ENCODE assay signal across 1 cellular context in the genomic region with DNA sequence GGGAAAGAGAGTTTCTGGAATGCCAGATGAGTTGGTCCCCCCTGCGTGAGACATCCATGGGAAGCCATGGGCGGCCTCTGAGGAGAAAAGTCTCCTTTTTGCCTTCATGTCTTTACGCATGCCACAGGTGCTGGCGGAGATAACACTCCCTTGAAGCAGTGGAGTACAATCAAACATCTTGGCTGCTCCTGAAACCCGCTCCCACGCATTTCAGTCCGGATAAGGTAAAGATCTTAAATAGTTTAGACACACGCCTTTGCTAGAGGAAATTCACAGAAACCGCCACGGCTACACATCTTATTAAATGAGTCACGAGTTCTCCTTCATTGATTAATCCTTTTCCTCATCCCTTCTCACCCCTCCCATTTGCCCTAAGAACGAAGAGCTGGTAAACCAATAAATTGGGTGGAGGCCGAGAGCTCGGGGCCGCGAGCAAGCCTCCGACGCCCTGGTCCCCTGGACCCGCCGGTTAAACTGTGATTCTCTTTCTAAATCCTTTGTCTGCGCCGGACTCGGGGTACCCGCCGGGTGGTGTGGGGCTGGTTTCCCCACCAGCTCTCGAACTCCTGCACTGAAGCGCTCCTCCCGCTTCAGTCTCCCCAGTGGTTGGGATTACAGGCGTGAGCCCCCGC.
TF ChIP-seq lines count a peak whose summit lies in the region.

No MANE protein-coding gene starts in this region.

TF ChIP-seq in K562, 482 proteins besides CTCF, POLR2A, EP300 and RAD21 (continued from another document):
- TF ChIP-seq, protein P1, sequence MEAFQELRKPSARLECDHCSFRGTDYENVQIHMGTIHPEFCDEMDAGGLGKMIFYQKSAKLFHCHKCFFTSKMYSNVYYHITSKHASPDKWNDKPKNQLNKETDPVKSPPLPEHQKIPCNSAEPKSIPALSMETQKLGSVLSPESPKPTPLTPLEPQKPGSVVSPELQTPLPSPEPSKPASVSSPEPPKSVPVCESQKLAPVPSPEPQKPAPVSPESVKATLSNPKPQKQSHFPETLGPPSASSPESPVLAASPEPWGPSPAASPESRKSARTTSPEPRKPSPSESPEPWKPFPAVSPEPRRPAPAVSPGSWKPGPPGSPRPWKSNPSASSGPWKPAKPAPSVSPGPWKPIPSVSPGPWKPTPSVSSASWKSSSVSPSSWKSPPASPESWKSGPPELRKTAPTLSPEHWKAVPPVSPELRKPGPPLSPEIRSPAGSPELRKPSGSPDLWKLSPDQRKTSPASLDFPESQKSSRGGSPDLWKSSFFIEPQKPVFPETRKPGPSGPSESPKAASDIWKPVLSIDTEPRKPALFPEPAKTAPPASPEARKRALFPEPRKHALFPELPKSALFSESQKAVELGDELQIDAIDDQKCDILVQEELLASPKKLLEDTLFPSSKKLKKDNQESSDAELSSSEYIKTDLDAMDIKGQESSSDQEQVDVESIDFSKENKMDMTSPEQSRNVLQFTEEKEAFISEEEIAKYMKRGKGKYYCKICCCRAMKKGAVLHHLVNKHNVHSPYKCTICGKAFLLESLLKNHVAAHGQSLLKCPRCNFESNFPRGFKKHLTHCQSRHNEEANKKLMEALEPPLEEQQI (IDR thresholded peaks at IDR 0.05) = peak; percentile 60
- TF ChIP-seq L3MBTL2 (IDR thresholded peaks at IDR 0.05) = peak; percentile 95
- TF ChIP-seq SIX5 (IDR thresholded peaks at IDR 0.05; ENCODE audit: borderline replicate concordance in 1 of 2, insufficient read depth in 1 of 2, low read depth in 1 of 2, low read length in 2 of 2) = no peak
- TF ChIP-seq MEF2D (tag; conservative IDR thresholded peaks at IDR 0.05; ENCODE audit: low read depth) = 0 out of 2 replicates have a peak, but pooled peaks have one; percentile 30
- 0 out of 4 replicates have a peak, but pooled peaks of 1 of the 2 experiments have one; percentile 59 for TF ChIP-seq KDM4B (IDR thresholded peaks at IDR 0.05; ENCODE audit: borderline replicate concordance in 2 of 2, low read depth in 1 of 2)
- TF ChIP-seq SMAD4 (CRISPR knock-in tag; conservative IDR thresholded peaks at IDR 0.05) = peak; percentile 90
- peak; percentile 72 for TF ChIP-seq GATAD2B (IDR thresholded peaks at IDR 0.05; ENCODE audit: borderline replicate concordance)
- TF ChIP-seq XRCC5 (IDR thresholded peaks at IDR 0.05; ENCODE audit: low read depth, low read length) = no peak
- no peak for TF ChIP-seq MCM2 (IDR thresholded peaks at IDR 0.05; ENCODE audit: low read depth)
- TF ChIP-seq, protein P2, sequence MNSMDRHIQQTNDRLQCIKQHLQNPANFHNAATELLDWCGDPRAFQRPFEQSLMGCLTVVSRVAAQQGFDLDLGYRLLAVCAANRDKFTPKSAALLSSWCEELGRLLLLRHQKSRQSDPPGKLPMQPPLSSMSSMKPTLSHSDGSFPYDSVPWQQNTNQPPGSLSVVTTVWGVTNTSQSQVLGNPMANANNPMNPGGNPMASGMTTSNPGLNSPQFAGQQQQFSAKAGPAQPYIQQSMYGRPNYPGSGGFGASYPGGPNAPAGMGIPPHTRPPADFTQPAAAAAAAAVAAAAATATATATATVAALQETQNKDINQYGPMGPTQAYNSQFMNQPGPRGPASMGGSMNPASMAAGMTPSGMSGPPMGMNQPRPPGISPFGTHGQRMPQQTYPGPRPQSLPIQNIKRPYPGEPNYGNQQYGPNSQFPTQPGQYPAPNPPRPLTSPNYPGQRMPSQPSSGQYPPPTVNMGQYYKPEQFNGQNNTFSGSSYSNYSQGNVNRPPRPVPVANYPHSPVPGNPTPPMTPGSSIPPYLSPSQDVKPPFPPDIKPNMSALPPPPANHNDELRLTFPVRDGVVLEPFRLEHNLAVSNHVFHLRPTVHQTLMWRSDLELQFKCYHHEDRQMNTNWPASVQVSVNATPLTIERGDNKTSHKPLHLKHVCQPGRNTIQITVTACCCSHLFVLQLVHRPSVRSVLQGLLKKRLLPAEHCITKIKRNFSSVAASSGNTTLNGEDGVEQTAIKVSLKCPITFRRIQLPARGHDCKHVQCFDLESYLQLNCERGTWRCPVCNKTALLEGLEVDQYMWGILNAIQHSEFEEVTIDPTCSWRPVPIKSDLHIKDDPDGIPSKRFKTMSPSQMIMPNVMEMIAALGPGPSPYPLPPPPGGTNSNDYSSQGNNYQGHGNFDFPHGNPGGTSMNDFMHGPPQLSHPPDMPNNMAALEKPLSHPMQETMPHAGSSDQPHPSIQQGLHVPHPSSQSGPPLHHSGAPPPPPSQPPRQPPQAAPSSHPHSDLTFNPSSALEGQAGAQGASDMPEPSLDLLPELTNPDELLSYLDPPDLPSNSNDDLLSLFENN (IDR thresholded peaks at IDR 0.05; ENCODE audit: low read depth in 2 of 2, low read length in 2 of 2) = peak in 1 of 2 experiments; percentile 49; a peak in 1 of 4 replicates
- 0 out of 2 replicates have a peak, but pooled peaks have one; percentile 58 for TF ChIP-seq ZNF644 (tag; IDR thresholded peaks at IDR 0.05; ENCODE audit: low read depth)
- no peak for TF ChIP-seq EZH2 (IDR thresholded peaks at IDR 0.05; ENCODE audit: borderline replicate concordance, low read depth, low read length)
- TF ChIP-seq TOE1 (IDR thresholded peaks at IDR 0.05; ENCODE audit: borderline replicate concordance) = peak; percentile 86
- no peak for TF ChIP-seq TOE1 (CRISPR knock-in tag; IDR thresholded peaks at IDR 0.05; ENCODE audit: borderline replicate concordance, low read depth)
- TF ChIP-seq HCFC1 (IDR thresholded peaks at IDR 0.05; ENCODE audit: low read depth, low read length) = no peak
- peak; percentile 69; the same call in 1 of the 2 replicates for TF ChIP-seq NCOA1 (IDR thresholded peaks at IDR 0.05; ENCODE audit: low read depth)
- TF ChIP-seq CBFA2T2 (conservative IDR thresholded peaks at IDR 0.05) = peak; percentile 90
- TF ChIP-seq SAFB (IDR thresholded peaks at IDR 0.05; ENCODE audit: borderline replicate concordance, low read depth, low read length) = no peak
